Comparison of ENCODE assay signal across 8 cellular contexts in genomic region chr9:107749787-107750444, GRCh38.
DNase-seq lines count a peak whose midpoint lies in the region; ATAC-seq, FAIRE-seq and TF ChIP-seq lines count a peak whose summit lies in the region.

No MANE protein-coding gene starts in this region.

- WGBS in esophagus, 2 donors: 44 to 60% methylated on average over 5 of the region's 5 CpGs

- H3K27ac ChIP-seq in Peyer's patch: peak overlapping the region; percentile 40 to 82 (median 68)
- peak overlapping the region; percentile 85 to 86 for H3K27ac ChIP-seq in esophagus (ENCODE audit: low read depth in 2 of 2, low read length in 1 of 2)

- TF ChIP-seq POLR2A in H54 (IDR thresholded peaks at IDR 0.05; ENCODE audit: low read depth, low read length) (no peak), Peyer's patch (IDR thresholded peaks at IDR 0.05) (no peak)

- no peak overlapping the region for H3K4me3 ChIP-seq in Peyer's patch
- no peak overlapping the region for H3K4me3 ChIP-seq in esophagus (ENCODE audit: low read depth in 1 of 2, low read length in 2 of 2)

- ATAC-seq in HG02678 (IDR thresholded peaks at IDR 0.05; ENCODE audit: unreplicated experiment) (no peak), HG02884 (IDR thresholded peaks at IDR 0.05; ENCODE audit: unreplicated experiment) (no peak)

- TF ChIP-seq CTCF in Peyer's patch (IDR thresholded peaks at IDR 0.05): no peak

- FAIRE-seq in H54 (lab: Jason Lieb, UNC): peak; percentile 96

- peaks cover 0 to 29% (median 0%) of the 10 kb centered on the region in 4 donors for H3K4me1 ChIP-seq in Peyer's patch
- H3K4me1 ChIP-seq in esophagus (ENCODE audit: control insufficient read depth in 2 of 2, insufficient read depth in 2 of 2, low read length in 1 of 2): peaks cover 5 to 10% of the 10 kb centered on the region in 2 donors

- DNase-seq in H54 (ENCODE audit: insufficient read length, low spot score): peak; percentile 92
- DNase-seq in Peyer's patch: peak; percentile 35 to 85 (median 62)
- peak; percentile 86 for DNase-seq in mucosa of gallbladder (ENCODE audit: low spot score)
- DNase-seq in NCI-H1417 (lab: John Stamatoyannopoulos, UW): no peak
- no peak for DNase-seq in DMS114 treated with DMSO at 0.1 percent for 48 hours (lab: John Stamatoyannopoulos, UW; ENCODE audit: unreplicated experiment)

- H3K36me3 ChIP-seq in Peyer's patch (no peaks in the 10 kb centered on the region), esophagus (ENCODE audit: control insufficient read depth in 2 of 2, insufficient read depth in 2 of 2, low read length in 1 of 2) (no peaks in the 10 kb centered on the region)

- H3K9me3 ChIP-seq in Peyer's patch (no peaks in the 10 kb centered on the region), esophagus (ENCODE audit: control insufficient read depth in 2 of 2, insufficient read depth in 1 of 2, low read depth in 1 of 2, low read length in 1 of 2) (no peaks in the 10 kb centered on the region)

- H3K27me3 ChIP-seq in Peyer's patch (no peaks in the 10 kb centered on the region), esophagus (ENCODE audit: control insufficient read depth in 1 of 2, insufficient read depth in 2 of 2, low read length in 2 of 2) (no peaks in the 10 kb centered on the region)

Comparison
In these comparisons a context has a peak if more than half of its experiments do, and no peak if none do; other contexts are left out.
1. DNase-seq: peak in H54 (single experiment), Peyer's patch (3 of 3) and mucosa of gallbladder (single experiment); none in NCI-H1417 (0 of 3) and DMS114 treated with DMSO at 0.1 percent for 48 hours (single experiment).